8 cellular contexts compared by ENCODE assay signal in genomic region chr11:67584205-67584880, GRCh38. TPM values are rescaled to one million over a fixed set of nuclear protein-coding genes. Genes with fewer than 3 reads are reported as not detected.
A peak's percentile ranks its signal among the peaks of the same experiment; 100 is the strongest.
DNase-seq lines count a peak whose midpoint lies in the region; ATAC-seq and TF ChIP-seq lines count a peak whose summit lies in the region.

No MANE protein-coding gene starts in this region.

- peak overlapping the region; percentile 96 for H2BK120ac ChIP-seq in mesenchymal stem cell (ENCODE audit: low read depth, low read length)

- H3K4me2 ChIP-seq in Karpas-422 (ENCODE audit: low read depth, low read length, poor library complexity, severe bottlenecking) = peak overlapping the region; percentile 97
- H3K4me2 ChIP-seq in mesenchymal stem cell (ENCODE audit: low read length, poor library complexity, severe bottlenecking) = peak overlapping the region; percentile 76

- peaks cover 10% of the 10 kb centered on the region for H3K79me2 ChIP-seq in Karpas-422 (ENCODE audit: low read length)

- H2BK12ac ChIP-seq in mesenchymal stem cell (ENCODE audit: low read length in 2 of 2) = no peak overlapping the region

- ATAC-seq in WTC11 (peak; percentile 8), HG03045 (IDR thresholded peaks at IDR 0.05; ENCODE audit: unreplicated experiment) (no peak)

- H3K4ac ChIP-seq in mesenchymal stem cell (ENCODE audit: low read depth in 1 of 2, low read length in 2 of 2) = peak overlapping the region; percentile 58 to 82

- peak overlapping the region; percentile 63 for H2BK15ac ChIP-seq in mesenchymal stem cell (ENCODE audit: low read depth, poor library complexity, severe bottlenecking)

- H3K79me1 ChIP-seq in mesenchymal stem cell (replicated peaks; ENCODE audit: low read length, poor library complexity, severe bottlenecking) = peaks cover 4% of the 10 kb centered on the region

- peaks cover 15% of the 10 kb centered on the region for H4K20me1 ChIP-seq in Karpas-422 (ENCODE audit: insufficient read depth, low read depth, low read length)

- peak overlapping the region; percentile 65 for H2AK5ac ChIP-seq in mesenchymal stem cell (ENCODE audit: low read length, severe bottlenecking)

- no peak overlapping the region for H3K23ac ChIP-seq in mesenchymal stem cell (ENCODE audit: low read length in 2 of 2)

- intact Hi-C loops in stomach (cut with DNase I; ENCODE audit: low total_unique reads) = no loop called here

- DNase-seq in ELR (ENCODE audit: low read depth) (peak; percentile 59), Karpas-422 (peak; percentile 75), WTC11 (ENCODE audit: low spot score) (peak; percentile 62), endothelial cell (ENCODE audit: low spot score) (peak; percentile 43), mesenchymal stem cell (peak; percentile 65), stomach (peak; percentile 81), NCI-H2171 (lab: John Stamatoyannopoulos, UW) (no peak)

- H4K8ac ChIP-seq in mesenchymal stem cell (ENCODE audit: low read length) = peak overlapping the region; percentile 82

- H3K9me3 ChIP-seq in Karpas-422 (ENCODE audit: low read length) = no peaks in the 10 kb centered on the region
- H3K9me3 ChIP-seq in mesenchymal stem cell (ENCODE audit: control insufficient read depth, low read length) = no peaks in the 10 kb centered on the region
- H3K9me3 ChIP-seq in stomach = no peaks in the 10 kb centered on the region

- POLR2A ChIA-PET in WTC11 (lab: Charles Lee) = interaction anchor here (1.7 kb wide), 1 partner anchor 11 kb away, joined by 4 read pairs; no protein-coding TSS in a partner anchor

- TF ChIP-seq CTCF in WTC11 (IDR thresholded peaks at IDR 0.05) = no peak
- TF ChIP-seq CTCF in endothelial cell (IDR thresholded peaks at IDR 0.05; ENCODE audit: unreplicated experiment) = no peak
- TF ChIP-seq CTCF in stomach (IDR thresholded peaks at IDR 0.05) = no peak

- H3K27me3 Mint-ChIP-seq in WTC11 (ENCODE audit: low read depth) (no peaks in the 10 kb centered on the region; the same call in 1 of the 2 replicates), endothelial cell (ENCODE audit: unreplicated experiment) (peaks cover 8% of the 10 kb centered on the region)

- peak overlapping the region; percentile 77 for H4K91ac ChIP-seq in mesenchymal stem cell (ENCODE audit: low read length)

- H3K4me1 Mint-ChIP-seq in WTC11 (peaks cover 50% of the 10 kb centered on the region), endothelial cell (ENCODE audit: unreplicated experiment) (peaks cover 20% of the 10 kb centered on the region)

- H2BK5ac ChIP-seq in mesenchymal stem cell (ENCODE audit: low read depth, low read length, poor library complexity, severe bottlenecking) = no peak overlapping the region

- H3K36me3 Mint-ChIP-seq in WTC11 = peaks cover 36% of the 10 kb centered on the region
- H3K36me3 Mint-ChIP-seq in endothelial cell (ENCODE audit: low read depth, unreplicated experiment) = peaks cover 32% of the 10 kb centered on the region

- H3K27ac ChIP-seq in Karpas-422 (ENCODE audit: low read length) = peak overlapping the region; percentile 81
- peak overlapping the region; percentile 63 for H3K27ac ChIP-seq in mesenchymal stem cell (ENCODE audit: low read length, poor library complexity, severe bottlenecking)
- peak overlapping the region; percentile 97 to 99 (median 98) for H3K27ac ChIP-seq in stomach

- H3K9me2 ChIP-seq in Karpas-422 (replicated peaks; ENCODE audit: insufficient read depth, low read length) = no peaks in the 10 kb centered on the region

- H2AFZ ChIP-seq in Karpas-422 (ENCODE audit: low read length) (no peak overlapping the region; the same call in 1 of the 2 replicates), mesenchymal stem cell (ENCODE audit: low read depth, low read length) (no peak overlapping the region)

- H3K27ac Mint-ChIP-seq in WTC11 (peak overlapping the region; percentile 87), endothelial cell (ENCODE audit: unreplicated experiment) (peak overlapping the region; percentile 36)

- peak overlapping the region; percentile 94 for H3K4me3 ChIP-seq in Karpas-422 (ENCODE audit: low read length)
- H3K4me3 ChIP-seq in mesenchymal stem cell (ENCODE audit: insufficient read depth in 1 of 2, low read depth in 1 of 2, low read length in 2 of 2) = peak overlapping the region; percentile 84 to 85
- H3K4me3 ChIP-seq in stomach = peak overlapping the region; percentile 64 to 85 (median 80)

- H3K14ac ChIP-seq in mesenchymal stem cell (ENCODE audit: low read length in 2 of 2) = peak overlapping the region; percentile 14 to 39

- 19% methylated on average over 21 of the region's 33 CpGs for WGBS in mesenchymal stem cell
- 8 to 11% (median 9%) methylated on average over 29 to 33 of the region's 33 CpGs for WGBS in stomach, 5 donors

- peaks cover 31% of the 10 kb centered on the region for H3K36me3 ChIP-seq in Karpas-422 (ENCODE audit: insufficient read depth, low read length)
- H3K36me3 ChIP-seq in mesenchymal stem cell (ENCODE audit: control insufficient read depth in 1 of 2, insufficient read depth in 2 of 2, low read depth in 1 of 2, low read length in 2 of 2) = peaks cover 27 to 39% of the 10 kb centered on the region in 2 experiments
- peaks cover 14 to 45% (median 44%) of the 10 kb centered on the region in 4 donors for H3K36me3 ChIP-seq in stomach

- CTCF ChIA-PET in WTC11 (lab: Charles Lee) = interaction anchor here (0.7 to 3.5 kb wide), 4 partner anchors 9 to 80 kb away, joined by 3 to 47 read pairs (median 13); no protein-coding TSS in a partner anchor

- peak overlapping the region; percentile 34 to 94 for H3K18ac ChIP-seq in mesenchymal stem cell (ENCODE audit: low read depth in 1 of 2, low read length in 2 of 2)

- TF ChIP-seq POLR2A in stomach (IDR thresholded peaks at IDR 0.05) = peak in 1 of 4 donors; percentile 37

- H3K4me1 ChIP-seq in Karpas-422 (ENCODE audit: low read length) (peaks cover 59% of the 10 kb centered on the region), mesenchymal stem cell (ENCODE audit: control insufficient read depth, insufficient read depth, low read depth, low read length) (peaks cover 38% of the 10 kb centered on the region), stomach (peaks cover 24 to 60% (median 55%) of the 10 kb centered on the region in 4 donors)

- TF ChIP-seq EP300 in stomach (IDR thresholded peaks at IDR 0.05) = no peak

- H3K9me3 Mint-ChIP-seq in WTC11 (no peaks in the 10 kb centered on the region), endothelial cell (ENCODE audit: unreplicated experiment) (no peaks in the 10 kb centered on the region)

- H3K27me3 ChIP-seq in Karpas-422 (ENCODE audit: low read length) = no peaks in the 10 kb centered on the region
- peaks cover 0 to 27% of the 10 kb centered on the region in 2 experiments for H3K27me3 ChIP-seq in mesenchymal stem cell (ENCODE audit: control insufficient read depth in 1 of 2, insufficient read depth in 1 of 2, low read length in 2 of 2)
- peaks cover 0 to 3% (median 0%) of the 10 kb centered on the region in 3 donors for H3K27me3 ChIP-seq in stomach

- H3K4me3 Mint-ChIP-seq in WTC11 (peak overlapping the region; percentile 78), endothelial cell (ENCODE audit: unreplicated experiment) (peak overlapping the region; percentile 89)

- peak overlapping the region; percentile 98 for H3K9ac ChIP-seq in Karpas-422 (ENCODE audit: low read length)
- peak overlapping the region; percentile 92 for H3K9ac ChIP-seq in mesenchymal stem cell (ENCODE audit: low read length)

TF ChIP-seq in WTC11, 78 proteins besides CTCF, POLR2A, EP300 and RAD21:
- TF ChIP-seq FOXP1 (CRISPR knock-in tag; IDR thresholded peaks at IDR 0.05; ENCODE audit: borderline replicate concordance) = 0 out of 2 replicates have a peak, but pooled peaks have one; percentile 38
- no peak for TF ChIP-seq TP53 (CRISPR knock-in tag; IDR thresholded peaks at IDR 0.05)
- 0 out of 2 replicates have a peak, but pooled peaks have one; percentile 13 for TF ChIP-seq SP1 (CRISPR knock-in tag; conservative IDR thresholded peaks at IDR 0.05)
- 0 out of 2 replicates have a peak, but pooled peaks have one; percentile 8 for TF ChIP-seq KAT7 (CRISPR knock-in tag; IDR thresholded peaks at IDR 0.05; ENCODE audit: borderline replicate concordance)
- TF ChIP-seq MAX (CRISPR knock-in tag; IDR thresholded peaks at IDR 0.05) = peak; percentile 39; the same call in 1 of the 2 replicates
TF ChIP-seq in WTC11: peak in this region for 4.

RNA-seq across cellular contexts. Expression of gene GSTP1, which starts 0.7 kb away (rescaled TPM):
- total RNA-seq in Karpas-422 (2014; rRNA removed; shearing (Covaris generic); ENCODE audit: low replicate concordance) = 1,085 and 1,200 TPM in 2 replicates
- 1,404 to 1,452 TPM (median 1,412 TPM) in 3 replicates for total RNA-seq in WTC11 (2021)
- total RNA-seq in endothelial cell (ENCODE audit: unreplicated experiment) = 696 TPM
- 535 TPM for polyA plus RNA-seq in mesenchymal stem cell (2013, experiment 1 of 2)
- polyA plus RNA-seq in mesenchymal stem cell (2013, experiment 2 of 2) = 543 TPM
- total RNA-seq in stomach = 100 to 1,000 TPM; 393 to 726 (median 523) TPM
- polyA plus RNA-seq in stomach = 1,000 to 10,000 TPM in 2 of 3 donors, 100 to 1,000 TPM in 1; 670 to 2,840 (median 1,703) TPM

RNA-seq across cellular contexts. Expression of gene NDUFV1, which starts 22.4 kb away (rescaled TPM):
- 145 and 304 TPM in 2 replicates for total RNA-seq in Karpas-422 (2014; rRNA removed; shearing (Covaris generic); ENCODE audit: low replicate concordance)
- 201 to 231 TPM (median 213 TPM) in 3 replicates for total RNA-seq in WTC11 (2021)
- total RNA-seq in endothelial cell (ENCODE audit: unreplicated experiment) = 191 TPM
- polyA plus RNA-seq in mesenchymal stem cell (2013, experiment 1 of 2) = 65.0 TPM
- polyA plus RNA-seq in mesenchymal stem cell (2013, experiment 2 of 2) = 60.8 TPM
- total RNA-seq in stomach = 100 to 1,000 TPM; 186 to 806 (median 497) TPM
- 100 to 1,000 TPM; 148 to 193 (median 181) TPM for polyA plus RNA-seq in stomach

RNA-seq across cellular contexts. Expression of gene NUDT8, which starts 45.4 kb away (rescaled TPM):
- 10.4 and 35.4 TPM in 2 replicates for total RNA-seq in Karpas-422 (2014; rRNA removed; shearing (Covaris generic); ENCODE audit: low replicate concordance)
- total RNA-seq in WTC11 (2021) = 7.6 to 8.3 TPM (median 7.8 TPM) in 3 replicates
- 6.8 TPM for total RNA-seq in endothelial cell (ENCODE audit: unreplicated experiment)
- polyA plus RNA-seq in mesenchymal stem cell (2013, experiment 1 of 2) = 6.9 TPM
- 6.6 TPM for polyA plus RNA-seq in mesenchymal stem cell (2013, experiment 2 of 2)
- total RNA-seq in stomach = 100 to 1,000 TPM in 1 of 5 donors, 1 to 10 TPM in 2, not detected in 2; 4.6 to 333 (median 8.8) TPM
- polyA plus RNA-seq in stomach = 10 to 100 TPM; 15.0 to 41.0 (median 19.5) TPM

RNA-seq across cellular contexts. Expression of gene TBX10, which starts 55.2 kb away (rescaled TPM):
- not detected in 2 replicates for total RNA-seq in Karpas-422 (2014; rRNA removed; shearing (Covaris generic); ENCODE audit: low replicate concordance)
- total RNA-seq in WTC11 (2021) (0.21 TPM in 1 of 3 replicates, not detected in the others), endothelial cell (ENCODE audit: unreplicated experiment) (not detected), stomach (not detected)
- polyA plus RNA-seq in mesenchymal stem cell (2013, experiment 1 of 2) = not detected
- not detected for polyA plus RNA-seq in mesenchymal stem cell (2013, experiment 2 of 2)
- not detected for polyA plus RNA-seq in stomach
